In genomic region chr10:75191821-75192568, GRCh38 we compare ENCODE assay signal across 9 cellular contexts. TPM values are rescaled to one million over a fixed set of nuclear protein-coding genes. Genes with fewer than 3 reads are reported as not detected.
DNase-seq lines count a peak whose midpoint lies in the region; ATAC-seq and TF ChIP-seq lines count a peak whose summit lies in the region.
"Had no signal": no experiment of that assay in that cellular context is flagged by ENCODE, and none has a peak within 500 bp of the region (broad histone marks: within the 10 kb centered on the region; RNA-seq: fewer than 3 reads in every experiment).

No MANE protein-coding gene starts in this region.

- ATAC-seq in foreskin keratinocyte (peak; percentile 55), HG02840 (IDR thresholded peaks at IDR 0.05; ENCODE audit: low FRiP score, unreplicated experiment) (no peak)

- no peaks in the 10 kb centered on the region for H3K27me3 Mint-ChIP-seq in progenitor cell of endocrine pancreas

- peaks cover 14% of the 10 kb centered on the region for H3K4me1 Mint-ChIP-seq in progenitor cell of endocrine pancreas (ENCODE audit: low read depth)

- TF ChIP-seq CTCF in foreskin keratinocyte (conservative IDR thresholded peaks at IDR 0.05) (peak; percentile 4), progenitor cell of endocrine pancreas (IDR thresholded peaks at IDR 0.05; ENCODE audit: unreplicated experiment) (peak; percentile 10)

- H3K27me3 ChIP-seq in foreskin keratinocyte = no peaks in the 10 kb centered on the region

- peaks cover 6% of the 10 kb centered on the region for H3K4me1 ChIP-seq in foreskin keratinocyte

- H3K27ac Mint-ChIP-seq in progenitor cell of endocrine pancreas = peak overlapping the region; percentile 90

- DNase-seq in Daoy (ENCODE audit: low read depth) (peak; percentile 60), SIG-M5 (lab: John Stamatoyannopoulos, UW) (peak; percentile 43), foreskin keratinocyte (peak; percentile 59 to 65), progenitor cell of endocrine pancreas (ENCODE audit: low spot score, unreplicated experiment) (no peak), medulla oblongata (ENCODE audit: extremely low spot score) (no peak), islet precursor cell (no peak), NCI-H2227 (lab: John Stamatoyannopoulos, UW; ENCODE audit: unreplicated experiment) (no peak)
- DNase-seq: NCI-H1105 had no signal

- no peak overlapping the region for H3K4me3 Mint-ChIP-seq in progenitor cell of endocrine pancreas (ENCODE audit: low read depth)

- no peak overlapping the region for H3K27ac ChIP-seq in foreskin keratinocyte

- no peaks in the 10 kb centered on the region for H3K36me3 Mint-ChIP-seq in progenitor cell of endocrine pancreas (ENCODE audit: insufficient read depth)

- H3K9me3 Mint-ChIP-seq in progenitor cell of endocrine pancreas (ENCODE audit: low read depth) = no peaks in the 10 kb centered on the region

RNA-seq across cellular contexts. Expression of gene VDAC2, which starts 18.6 kb away (rescaled TPM):
- total RNA-seq in Daoy (2014; rRNA removed; shearing (Covaris generic)) = 175 and 177 TPM in 2 replicates
- 231 and 234 TPM in 2 replicates for total RNA-seq in foreskin keratinocyte
- 227 and 253 TPM in 2 replicates for polyA plus RNA-seq in foreskin keratinocyte
- total RNA-seq in progenitor cell of endocrine pancreas = 142 and 154 TPM in 2 replicates

RNA-seq across cellular contexts. Expression of gene COMTD1, which starts 43.8 kb away (rescaled TPM):
- 7.3 and 10.8 TPM in 2 replicates for total RNA-seq in Daoy (2014; rRNA removed; shearing (Covaris generic))
- 21.3 and 28.2 TPM in 2 replicates for total RNA-seq in foreskin keratinocyte
- 30.3 and 34.1 TPM in 2 replicates for polyA plus RNA-seq in foreskin keratinocyte
- total RNA-seq in progenitor cell of endocrine pancreas = 18.4 and 19.9 TPM in 2 replicates

Comparison
In these comparisons a context has a peak if more than half of its experiments do, and no peak if none do; other contexts are left out.
1. DNase-seq: peak in Daoy (single experiment), SIG-M5 (single experiment) and foreskin keratinocyte (2 of 2); none in progenitor cell of endocrine pancreas (single experiment), medulla oblongata (single experiment), islet precursor cell (single experiment) and NCI-H2227 (single experiment).